19 cellular contexts compared by ENCODE assay signal in genomic region chr18:77397617-77398016, GRCh38.
A peak's percentile ranks its signal among the peaks of the same experiment; 100 is the strongest.
DNase-seq lines count a peak whose midpoint lies in the region; ATAC-seq, FAIRE-seq and TF ChIP-seq lines count a peak whose summit lies in the region.
"Had no signal": no experiment of that assay in that cellular context is flagged by ENCODE, and none has a peak within 500 bp of the region (broad histone marks: within the 10 kb centered on the region; RNA-seq: fewer than 3 reads in every experiment).

No MANE protein-coding gene starts in this region.

- peaks cover 6% of the 10 kb centered on the region for H3K4me1 ChIP-seq in mucosa of descending colon (ENCODE audit: low read depth)
- H3K4me1 ChIP-seq: Caco-2 had no signal

- TF ChIP-seq CTCF in mucosa of descending colon (IDR thresholded peaks at IDR 0.05) (no peak), progenitor cell of endocrine pancreas (IDR thresholded peaks at IDR 0.05; ENCODE audit: unreplicated experiment) (no peak)

- no peaks in the 10 kb centered on the region for H3K9me3 ChIP-seq in mucosa of descending colon
- H3K9me3 ChIP-seq: Caco-2 had no signal

- ATAC-seq in mucosa of descending colon, result peak; percentile 82
- ATAC-seq: HCT116 had no signal

- H3K4me1 Mint-ChIP-seq in progenitor cell of endocrine pancreas (ENCODE audit: low read depth), result peaks cover 18% of the 10 kb centered on the region

- H3K27me3 Mint-ChIP-seq in progenitor cell of endocrine pancreas, result no peaks in the 10 kb centered on the region

- FAIRE-seq in RCC 7860 (lab: Jason Lieb, UNC), result no peak
- FAIRE-seq: A204.1, HTR-8/SVneo had no signal

- intact Hi-C loops in mucosa of descending colon (cut with DNase I, micrococcal nuclease), result no loop called here

- no peak overlapping the region for H3K4me3 ChIP-seq in mucosa of descending colon

- peaks cover 3% of the 10 kb centered on the region for H3K9me3 Mint-ChIP-seq in progenitor cell of endocrine pancreas (ENCODE audit: low read depth)
- H3K9me3 Mint-ChIP-seq: CD4-positive, alpha-beta T cell had no signal

- H3K36me3 ChIP-seq in mucosa of descending colon (ENCODE audit: low read depth), result no peaks in the 10 kb centered on the region

- H3K36me3 Mint-ChIP-seq in progenitor cell of endocrine pancreas (ENCODE audit: insufficient read depth), result no peaks in the 10 kb centered on the region

- in situ Hi-C loops in ACHN (cut with HindIII; ENCODE audit: low pct_ligation_motif_present, low pct_unique_long_range_greater_than_20kb, low sequenced_read_pairs), result no loop called here

- H3K27ac Mint-ChIP-seq in progenitor cell of endocrine pancreas, result peak overlapping the region; percentile 84
- H3K27ac Mint-ChIP-seq: CD4-positive, alpha-beta T cell; HFFc6 had no signal

- no peak overlapping the region for H3K4me3 Mint-ChIP-seq in progenitor cell of endocrine pancreas (ENCODE audit: low read depth)
- H3K4me3 Mint-ChIP-seq: CD4-positive, alpha-beta T cell; HFFc6 had no signal

- DNase-seq in kidney glomerular epithelial cell (lab: John Stamatoyannopoulos, UW) (peak; percentile 6), mucosa of descending colon (no peak), progenitor cell of endocrine pancreas (ENCODE audit: low spot score, unreplicated experiment) (no peak), hypothalamus (lab: John Stamatoyannopoulos, UW) (no peak), RCC 7860 (ENCODE audit: low spot score) (no peak), ACHN (no peak)
- DNase-seq: AML-193; Caco-2; CD4-positive, alpha-beta T cell; DMS153; DMS79; GDM1; GOT3; H7; HFFc6; IMR-90 had no signal
